25 cellular contexts compared by ENCODE assay signal in the genomic region with DNA sequence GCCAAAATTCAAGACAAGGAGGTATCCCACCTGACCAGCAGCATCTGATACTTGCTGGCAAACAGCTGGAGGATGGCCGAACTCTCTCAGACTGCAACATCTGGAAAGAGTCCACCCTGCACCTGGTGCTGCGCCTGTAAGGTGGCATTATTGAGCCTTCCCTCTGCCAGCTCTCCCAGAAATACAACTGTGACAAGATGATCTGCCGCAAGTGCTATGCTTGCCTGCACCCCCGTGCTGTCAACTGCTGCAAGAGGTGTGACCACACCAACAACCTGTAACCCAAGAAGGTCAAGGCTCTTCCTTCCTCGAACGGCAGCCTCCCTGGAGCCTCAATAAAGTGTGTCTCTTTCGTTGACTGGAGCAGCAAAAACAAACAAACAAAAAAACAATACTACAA. TPM values are rescaled to one million over a fixed set of nuclear protein-coding genes. Genes with fewer than 3 reads are reported as not detected.
DNase-seq lines count a peak whose midpoint lies in the region; ATAC-seq, FAIRE-seq and TF ChIP-seq lines count a peak whose summit lies in the region.
"Had no signal": no experiment of that assay in that cellular context is flagged by ENCODE, and none has a peak within 500 bp of the region (broad histone marks: within the 10 kb centered on the region; RNA-seq: fewer than 3 reads in every experiment).

No MANE protein-coding gene starts in this region.

- no peak overlapping the region for H3K4me2 ChIP-seq in mesendoderm (ENCODE audit: low read length)

- no peaks in the 10 kb centered on the region for H3K9me3 Mint-ChIP-seq in T-cell
- no peaks in the 10 kb centered on the region for H3K9me3 Mint-ChIP-seq in stimulated activated naive B cell treated with anti-CD40 and anti-IgM and Interleukin-4, amounts not matched to agents 10 μg/mL and 1 μg/mL and 100 μg/mL, for 72 hours

- no peak overlapping the region for H2AK5ac ChIP-seq in mesendoderm (ENCODE audit: low read length)

- H3K79me2 ChIP-seq in mesendoderm (ENCODE audit: control insufficient read depth, insufficient read depth, low read length): peaks cover 26% of the 10 kb centered on the region

- no peak overlapping the region for H3K27ac Mint-ChIP-seq in T-cell
- no peak overlapping the region for H3K27ac Mint-ChIP-seq in stimulated activated naive B cell treated with anti-CD40 and anti-IgM and Interleukin-4, amounts not matched to agents 10 μg/mL and 1 μg/mL and 100 μg/mL, for 72 hours

- H2BK120ac ChIP-seq in mesendoderm (ENCODE audit: low read depth, low read length): no peak overlapping the region

- peak overlapping the region; percentile 17 to 29 (median 28) for H3K4me3 Mint-ChIP-seq in T-cell
- H3K4me3 Mint-ChIP-seq in stimulated activated naive B cell treated with anti-CD40 and anti-IgM and Interleukin-4, amounts not matched to agents 10 μg/mL and 1 μg/mL and 100 μg/mL, for 72 hours: no peak overlapping the region

- TF ChIP-seq CTCF in heart left ventricle (IDR thresholded peaks at IDR 0.05) (no peak), uterus (IDR thresholded peaks at IDR 0.05) (no peak)

- POLR2A ChIA-PET in T-cell (lab: Charles Lee): interaction anchor here in 1 of 2 donors (0.6 kb wide), 1 partner anchor 867 kb away, joined by 3 read pairs; no protein-coding TSS in a partner anchor

- no peaks in the 10 kb centered on the region for H3K27me3 Mint-ChIP-seq in T-cell
- no peaks in the 10 kb centered on the region for H3K27me3 Mint-ChIP-seq in stimulated activated naive B cell treated with anti-CD40 and anti-IgM and Interleukin-4, amounts not matched to agents 10 μg/mL and 1 μg/mL and 100 μg/mL, for 72 hours

- no peak overlapping the region for H4K5ac ChIP-seq in mesendoderm (ENCODE audit: low read length)

- H3K4me1 Mint-ChIP-seq in T-cell: peaks cover 20 to 22% (median 21%) of the 10 kb centered on the region in 3 donors
- peaks cover 4 to 16% of the 10 kb centered on the region in 2 donors for H3K4me1 Mint-ChIP-seq in stimulated activated naive B cell treated with anti-CD40 and anti-IgM and Interleukin-4, amounts not matched to agents 10 μg/mL and 1 μg/mL and 100 μg/mL, for 72 hours

- 61 to 74% (median 69%) methylated on average over 6 to 7 of the region's 7 CpGs for WGBS in heart left ventricle, 4 donors
- WGBS in mesendoderm (ENCODE audit: extremely low coverage, insufficient coverage, low lambda C conversion rate): no CpG with 5 or more reads among the region's 7 CpGs

- ATAC-seq in heart left ventricle (no peak), left cardiac atrium (no peak), T-cell (replicated peaks in 1 of 4) (no peak)
- ATAC-seq in stimulated activated naive B cell treated with anti-CD40 and anti-IgM and Interleukin-4, amounts not matched to agents 10 μg/mL and 1 μg/mL and 100 μg/mL, for 72 hours (replicated peaks): no peak
- ATAC-seq: HepG2, left lung had no signal

- no peak overlapping the region for H3K9ac ChIP-seq in mesendoderm (ENCODE audit: low read length)
- H3K9ac ChIP-seq in stomach smooth muscle (ENCODE audit: low read length in 2 of 2): no peak overlapping the region

- no peak overlapping the region for H2BK5ac ChIP-seq in mesendoderm (ENCODE audit: low read length)

- H3K4me1 ChIP-seq in heart left ventricle: peaks cover 0 to 34% (median 14%) of the 10 kb centered on the region in 12 donors
- H3K4me1 ChIP-seq in mesendoderm (ENCODE audit: control insufficient read depth, low read depth, low read length): no peaks in the 10 kb centered on the region
- peaks cover 17% of the 10 kb centered on the region for H3K4me1 ChIP-seq in stomach smooth muscle (ENCODE audit: control insufficient read depth, insufficient read depth, low read length)
- H3K4me1 ChIP-seq in uterus: peaks cover 0 to 4% of the 10 kb centered on the region in 2 donors

- DNase-seq in heart left ventricle (no peak), left cardiac atrium (no peak), T-cell (no peak), mesendoderm (no peak), HTR-8/SVneo (ENCODE audit: insufficient read length, low spot score) (no peak), uterus (no peak)
- no peak for DNase-seq in stimulated activated naive B cell treated with anti-CD40 and anti-IgM and Interleukin-4, amounts not matched to agents 10 μg/mL and 1 μg/mL and 100 μg/mL, for 72 hours
- DNase-seq: activated CD4-positive, alpha-beta T cell treated with anti-CD3 and anti-CD28 coated beads for 4 hours; activated CD8-positive, alpha-beta memory T cell treated with anti-CD3 and anti-CD28 coated beads, Interleukin-2, amount 50 U/mL, for 4 hours; activated gamma-delta T cell; amniotic stem cell; central memory CD4-positive, alpha-beta T cell; DMS79; effector CD4-positive, alpha-beta T cell; glutamatergic neuron; left lung; NCI-H187; NCI-H345; NK-92 treated with Interleukin-12 subunit alpha and Interleukin-12 subunit beta, amount 100 ng/mL, for 24 hours; stimulated activated CD8-positive, alpha-beta memory T cell treated with anti-CD3 and anti-CD28 coated beads, Interleukin-4, amount 100 ng/mL, for 48 hours; substantia nigra had no signal

- intact Hi-C loops in heart left ventricle (cut with DNase I): loop anchor here in 6 of 10 donors (5.0 to 10.0 kb wide), 4 partner anchors 36 to 168 kb away; no protein-coding TSS in a partner anchor
- intact Hi-C loops in left cardiac atrium (cut with DNase I): loop anchor here in 1 of 2 donors (10.0 kb wide), 1 partner anchor 188 kb away; no protein-coding TSS in a partner anchor
- intact Hi-C loops in uterus (cut with DNase I; ENCODE audit: low total_unique reads): no loop called here

- CTCF ChIA-PET in T-cell (lab: Charles Lee): no interaction called here

- TF ChIP-seq POLR2A in heart left ventricle (IDR thresholded peaks at IDR 0.05) (no peak), uterus (IDR thresholded peaks at IDR 0.05) (no peak)

- FAIRE-seq in HTR-8/SVneo (lab: Jason Lieb, UNC): no peak
- FAIRE-seq: HepG2, TTC549 had no signal

- no peak overlapping the region for H4K8ac ChIP-seq in mesendoderm (ENCODE audit: low read depth, low read length)

- H3K9me3 ChIP-seq in heart left ventricle (no peaks in the 10 kb centered on the region), stomach smooth muscle (ENCODE audit: control insufficient read depth in 2 of 2, low read length in 2 of 2) (no peaks in the 10 kb centered on the region), uterus (no peaks in the 10 kb centered on the region)
- H3K9me3 ChIP-seq: HAP-1, left lung had no signal

- no peaks in the 10 kb centered on the region for H3K36me3 Mint-ChIP-seq in T-cell
- peaks cover 0 to 5% of the 10 kb centered on the region in 2 donors for H3K36me3 Mint-ChIP-seq in stimulated activated naive B cell treated with anti-CD40 and anti-IgM and Interleukin-4, amounts not matched to agents 10 μg/mL and 1 μg/mL and 100 μg/mL, for 72 hours

- H3K23ac ChIP-seq in mesendoderm (ENCODE audit: low read length): no peak overlapping the region

- peak overlapping the region; percentile 12 to 97 (median 90) for H3K27ac ChIP-seq in heart left ventricle
- H3K27ac ChIP-seq in mesendoderm (ENCODE audit: low read depth, low read length): no peak overlapping the region
- peak overlapping the region; percentile 91 for H3K27ac ChIP-seq in stomach smooth muscle (ENCODE audit: low read length)
- H3K27ac ChIP-seq in uterus: no peak overlapping the region
- H3K27ac ChIP-seq: left lung had no signal

- peak overlapping the region in 1 of 12 donors; percentile 29 for H3K4me3 ChIP-seq in heart left ventricle
- no peak overlapping the region for H3K4me3 ChIP-seq in mesendoderm (ENCODE audit: low read length)
- H3K4me3 ChIP-seq in stomach smooth muscle (ENCODE audit: low read length in 2 of 2): no peak overlapping the region
- no peak overlapping the region for H3K4me3 ChIP-seq in uterus
- H3K4me3 ChIP-seq: HAP-1, left lung had no signal

- H3K36me3 ChIP-seq in heart left ventricle: no peaks in the 10 kb centered on the region
- H3K36me3 ChIP-seq in mesendoderm (ENCODE audit: control insufficient read depth, insufficient read depth, low read length): no peaks in the 10 kb centered on the region
- H3K36me3 ChIP-seq in stomach smooth muscle (ENCODE audit: control insufficient read depth in 2 of 2, insufficient read depth in 2 of 2, low read length in 2 of 2): no peaks in the 10 kb centered on the region
- H3K36me3 ChIP-seq in uterus: no peaks in the 10 kb centered on the region
- H3K36me3 ChIP-seq: HAP-1, left lung had no signal

- no peak overlapping the region for H2BK15ac ChIP-seq in mesendoderm (replicated peaks; ENCODE audit: low read depth)

- no peaks in the 10 kb centered on the region for H3K27me3 ChIP-seq in heart left ventricle
- no peaks in the 10 kb centered on the region for H3K27me3 ChIP-seq in mesendoderm (ENCODE audit: insufficient read depth, low read length, poor library complexity)
- H3K27me3 ChIP-seq in stomach smooth muscle (ENCODE audit: control insufficient read depth in 1 of 2, insufficient read depth in 2 of 2, low read length in 2 of 2): no peaks in the 10 kb centered on the region
- no peaks in the 10 kb centered on the region for H3K27me3 ChIP-seq in uterus
- H3K27me3 ChIP-seq: left lung had no signal

- H3K56ac ChIP-seq in mesendoderm (ENCODE audit: low read length): peak overlapping the region; percentile 34

- H3K18ac ChIP-seq in mesendoderm (ENCODE audit: low read length): no peak overlapping the region

- no peaks in the 10 kb centered on the region for H3K79me1 ChIP-seq in mesendoderm (ENCODE audit: low read length)

- no peak overlapping the region for H3K4ac ChIP-seq in mesendoderm (ENCODE audit: low read depth, low read length)

RNA-seq across cellular contexts. Expression of a gene that starts 2.1 kb away (rescaled TPM):
- 10 to 100 TPM in 8 of 9 donors, 1 to 10 TPM in 1; 8.9 to 25.4 (median 16.0) TPM for total RNA-seq in heart left ventricle
- polyA plus RNA-seq in heart left ventricle: 1 to 10 TPM; 2.2 to 7.5 TPM
- total RNA-seq in left cardiac atrium: 10 to 100 TPM; 17.1 to 23.7 TPM
- 10 to 100 TPM; 47.4 to 66.4 (median 55.5) TPM for total RNA-seq in T-cell
- 41.6 TPM for polyA plus RNA-seq in mesendoderm (2013, experiment 1 of 2)
- 42.5 TPM for polyA plus RNA-seq in mesendoderm (2013, experiment 2 of 2)
- 10 to 100 TPM; 20.0 to 83.5 (median 37.2) TPM for total RNA-seq in uterus

Comparison
In these comparisons a context has a peak if more than half of its experiments do, and no peak if none do; other contexts are left out.
1. H3K27ac ChIP-seq: peak in heart left ventricle (12 of 12) and stomach smooth muscle (single experiment); none in mesendoderm (single experiment) and uterus (0 of 2).
2. H3K4me3 Mint-ChIP-seq: peak in T-cell (3 of 3); none in stimulated activated naive B cell treated with anti-CD40 and anti-IgM and Interleukin-4, amounts not matched to agents 10 μg/mL and 1 μg/mL and 100 μg/mL, for 72 hours (0 of 2).